ENCODE assay signal across 18 cellular contexts in the genomic region with DNA sequence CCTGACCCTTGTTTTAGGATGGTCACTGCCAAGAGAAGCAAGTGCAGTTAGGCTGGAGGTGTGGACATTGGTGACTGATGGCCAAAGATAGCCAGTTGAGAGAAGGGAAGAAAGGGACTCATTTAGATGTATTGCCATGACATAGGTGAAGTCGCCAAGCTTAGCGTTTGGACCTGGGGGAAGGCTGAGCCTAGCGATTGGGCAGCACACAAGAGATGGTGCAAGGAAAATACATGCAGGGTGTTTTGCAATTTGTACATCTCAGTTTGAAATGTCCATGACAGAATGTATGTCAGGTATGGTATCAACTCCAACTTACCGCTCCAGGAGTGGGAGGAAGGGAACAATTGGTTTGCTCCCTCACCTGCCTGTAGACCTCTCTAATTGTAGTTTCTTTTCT.
A peak's percentile ranks its signal among the peaks of the same experiment; 100 is the strongest.
DNase-seq lines count a peak whose midpoint lies in the region; ATAC-seq, FAIRE-seq and TF ChIP-seq lines count a peak whose summit lies in the region.
"Had no signal": no experiment of that assay in that cellular context is flagged by ENCODE, and none has a peak within 500 bp of the region (broad histone marks: within the 10 kb centered on the region; RNA-seq: fewer than 3 reads in every experiment).

No MANE protein-coding gene starts in this region.

- no peak overlapping the region for H2BK15ac ChIP-seq in H9 (ENCODE audit: low read depth, low read length)

- H4K8ac ChIP-seq in H9 (replicated peaks; ENCODE audit: insufficient read length, low read depth, low read length): no peak overlapping the region

- H3K4me1 ChIP-seq in H9 (ENCODE audit: insufficient read depth, low read length) (no peaks in the 10 kb centered on the region), K562 (replicated peaks in 1 of 2; ENCODE audit: control insufficient read depth in 2 of 2, insufficient read depth in 2 of 2, low read length in 2 of 2) (peaks cover 8 to 16% of the 10 kb centered on the region in 2 experiments), osteoblast (ENCODE audit: insufficient read depth, low read length) (peaks cover 23% of the 10 kb centered on the region), thyroid gland (peaks cover 37 to 46% of the 10 kb centered on the region in 2 donors)
- H3K4me1 ChIP-seq: HAP-1 had no signal

- H3K4me1 Mint-ChIP-seq in H9: peaks cover 21 to 22% of the 10 kb centered on the region in 2 experiments
- H3K4me1 Mint-ChIP-seq in activated T-cell treated with anti-CD3 and anti-CD28 coated beads, Interleukin-2, amount 50 U/mL, for 4 hours (ENCODE audit: low read depth): no peaks in the 10 kb centered on the region
- H3K4me1 Mint-ChIP-seq: B cell had no signal

- H3K9me3 Mint-ChIP-seq in H9: no peaks in the 10 kb centered on the region
- no peaks in the 10 kb centered on the region for H3K9me3 Mint-ChIP-seq in activated T-cell treated with anti-CD3 and anti-CD28 coated beads, Interleukin-2, amount 50 U/mL, for 4 hours
- H3K9me3 Mint-ChIP-seq: CD8-positive, alpha-beta T cell; GM23338 had no signal

- H3K79me1 ChIP-seq in H9 (ENCODE audit: insufficient read depth, low read depth, low read length, poor library complexity, severe bottlenecking): no peaks in the 10 kb centered on the region

- no peaks in the 10 kb centered on the region for H3K27me3 Mint-ChIP-seq in H9 (ENCODE audit: low read depth)
- H3K27me3 Mint-ChIP-seq in activated T-cell treated with anti-CD3 and anti-CD28 coated beads, Interleukin-2, amount 50 U/mL, for 4 hours (ENCODE audit: low read depth): no peaks in the 10 kb centered on the region
- H3K27me3 Mint-ChIP-seq: B cell had no signal

- H3K9ac ChIP-seq in H9 (ENCODE audit: extremely low read depth, insufficient read length, low read length) (no peak overlapping the region), K562 (ENCODE audit: insufficient read depth in 1 of 2, low read depth in 2 of 2, low read length in 2 of 2) (no peak overlapping the region)
- H3K9ac ChIP-seq: BLaER1 treated with 17β-estradiol and CSF1 and Interleukin-3, amounts not matched to agents 10 nM and 100 nM had no signal

- ATAC-seq in K562: no peak; the same call in 2 of the 3 replicates
- ATAC-seq in activated T-cell treated with anti-CD3 and anti-CD28 coated beads, Interleukin-2, amount 50 U/mL, for 4 hours: no peak
- ATAC-seq: CD8-positive, alpha-beta T cell; GM23338; HepG2 had no signal

- H3K56ac ChIP-seq in H9 (ENCODE audit: insufficient read length, low read depth, low read length): no peak overlapping the region

- H2BK12ac ChIP-seq in H9 (ENCODE audit: insufficient read length, low read depth, low read length): no peak overlapping the region

- TF ChIP-seq RAD21 in K562 (CRISPR knock-in tag; conservative IDR thresholded peaks at IDR 0.05 in 1 of 2, IDR thresholded peaks at IDR 0.05 in 1 of 2): no peak

- no peak overlapping the region for H3K14ac ChIP-seq in H9 (ENCODE audit: insufficient read depth, low read length)

- H3T11ph ChIP-seq in H9 (ENCODE audit: low read length): no peak overlapping the region

- no peak overlapping the region for H2BK20ac ChIP-seq in H9 (ENCODE audit: low read depth, low read length, poor library complexity, severe bottlenecking)

- TF ChIP-seq CTCF in H9 (conservative IDR thresholded peaks at IDR 0.05): no peak
- TF ChIP-seq CTCF in K562 (IDR thresholded peaks at IDR 0.05 in 2 of 3, conservative IDR thresholded peaks at IDR 0.05 in 1 of 3; ENCODE audit: insufficient read depth in 2 of 3, low read depth in 1 of 3, low read length in 3 of 3): no peak
- no peak for TF ChIP-seq CTCF in osteoblast (IDR thresholded peaks at IDR 0.05; ENCODE audit: extremely low read depth, low read depth, low read length)
- TF ChIP-seq CTCF in thyroid gland (IDR thresholded peaks at IDR 0.05): no peak

- peak; percentile 62 for FAIRE-seq in K562 (lab: Jason Lieb, UNC)
- FAIRE-seq: G401.6, GM12892, GM18507, HepG2 had no signal

- no peaks in the 10 kb centered on the region for H4K20me1 ChIP-seq in H9 (ENCODE audit: control insufficient read depth, insufficient read depth, insufficient read length)
- no peaks in the 10 kb centered on the region for H4K20me1 ChIP-seq in K562 (replicated peaks; ENCODE audit: control insufficient read depth, insufficient read depth, low read length)
- peaks cover 9% of the 10 kb centered on the region for H4K20me1 ChIP-seq in osteoblast (ENCODE audit: insufficient read depth, low read length)

- H3K4me3 Mint-ChIP-seq in H9: no peak overlapping the region
- no peak overlapping the region for H3K4me3 Mint-ChIP-seq in activated T-cell treated with anti-CD3 and anti-CD28 coated beads, Interleukin-2, amount 50 U/mL, for 4 hours
- H3K4me3 Mint-ChIP-seq: B cell; CD8-positive, alpha-beta T cell; GM23338 had no signal

- H3K27me3 ChIP-seq in H9 (ENCODE audit: insufficient read depth, low read length) (no peaks in the 10 kb centered on the region), K562 (ENCODE audit: control insufficient read depth in 2 of 2, insufficient read depth in 2 of 2, low read length in 2 of 2) (no peaks in the 10 kb centered on the region), osteoblast (ENCODE audit: insufficient read depth, low read length) (no peaks in the 10 kb centered on the region), thyroid gland (no peaks in the 10 kb centered on the region)
- H3K27me3 ChIP-seq: BLaER1 treated with 17β-estradiol and CSF1 and Interleukin-3, amounts not matched to agents 10 nM and 100 nM had no signal

- H3K9me1 ChIP-seq in K562 (ENCODE audit: control insufficient read depth, insufficient read depth, low read length): no peaks in the 10 kb centered on the region

- intact Hi-C loops in K562 (cut with micrococcal nuclease) (no loop called here), thyroid gland (cut with DNase I) (loop anchor here (10.0 kb wide), 1 partner anchor 214 kb away; no protein-coding TSS in a partner anchor)

- no TSS peak for BruUV-seq in K562 (replicated peaks; lab: Mats Ljungman, UMichigan)

- TF ChIP-seq POLR2A in K562 (conservative IDR thresholded peaks at IDR 0.05) (no peak), thyroid gland (IDR thresholded peaks at IDR 0.05) (no peak)

- H3K36me3 ChIP-seq in K562 (ENCODE audit: control insufficient read depth, insufficient read depth, low read length): peaks cover 40% of the 10 kb centered on the region
- peaks cover 27% of the 10 kb centered on the region for H3K36me3 ChIP-seq in osteoblast (ENCODE audit: insufficient read depth, low read length)
- H3K36me3 ChIP-seq in thyroid gland: no peaks in the 10 kb centered on the region
- H3K36me3 ChIP-seq: HAP-1 had no signal

- TF ChIP-seq EP300 in K562 (IDR thresholded peaks at IDR 0.05; ENCODE audit: low read length): no peak

- H3K79me2 ChIP-seq in H9 (ENCODE audit: insufficient read depth, low read length) (no peaks in the 10 kb centered on the region), K562 (ENCODE audit: control insufficient read depth, insufficient read depth, low read length) (no peaks in the 10 kb centered on the region), osteoblast (ENCODE audit: insufficient read depth, low read length) (no peaks in the 10 kb centered on the region)

- H2AK5ac ChIP-seq in H9 (ENCODE audit: insufficient read length, low read length): no peak overlapping the region

- no peak overlapping the region for H2BK5ac ChIP-seq in H9 (ENCODE audit: insufficient read length, low read length)

- POLR2A ChIA-PET in K562 (lab: Yijun Ruan, JAX): interaction anchor here (1.7 kb wide), 1 partner anchor 9 kb away, joined by 7 read pairs; no protein-coding TSS in a partner anchor

- CTCF ChIA-PET in K562 (lab: Yijun Ruan, JAX; ENCODE audit: low intra/inter-chr PET ratio): no interaction called here

- DNase-seq in H9 (peak; percentile 12), K562 (ENCODE audit: extremely low read depth in 1 of 4, low spot score in 3 of 4) (peak in 1 of 4 experiments; percentile 14), osteoblast (ENCODE audit: insufficient read length, low spot score, missing footprints) (peak; percentile 55), thyroid gland (no peak), DMS79 (lab: John Stamatoyannopoulos, UW) (no peak), caudate nucleus (lab: John Stamatoyannopoulos, UW) (no peak)
- DNase-seq in activated T-cell treated with anti-CD3 and anti-CD28 coated beads, Interleukin-2, amount 50 U/mL, for 4 hours: no peak
- DNase-seq: Calu3; CD8-positive, alpha-beta T cell; DMS 273 treated with DMSO at 0.1 percent for 48 hours had no signal

- no peak overlapping the region for H3K18ac ChIP-seq in H9 (ENCODE audit: insufficient read length, low read depth, low read length)

- H3K4me2 ChIP-seq in H9 (ENCODE audit: insufficient read depth, insufficient read length, low read length): no peak overlapping the region
- no peak overlapping the region for H3K4me2 ChIP-seq in K562 (ENCODE audit: insufficient read depth, low read length)
- no peak overlapping the region for H3K4me2 ChIP-seq in osteoblast (ENCODE audit: insufficient read depth, low read length)
- H3K4me2 ChIP-seq: BLaER1 treated with 17β-estradiol and CSF1 and Interleukin-3, amounts not matched to agents 10 nM and 100 nM; GM23338 had no signal

- no peaks in the 10 kb centered on the region for H3K23me2 ChIP-seq in H9 (ENCODE audit: insufficient read length, low read depth, low read length, poor library complexity, severe bottlenecking)

- no CpG with 5 or more reads among the region's 4 CpGs for WGBS in H9 (ENCODE audit: extremely low coverage, insufficient read length, low lambda C conversion rate)
- WGBS in K562 (ENCODE audit: insufficient coverage, low coverage, missing lambda C conversion rate): 90% methylated on average over 4 of the region's 4 CpGs
- 94 to 97% methylated on average over 4 of the region's 4 CpGs for WGBS in thyroid gland, 2 donors

- no peak overlapping the region for H2BK120ac ChIP-seq in H9 (ENCODE audit: low read depth, low read length, poor library complexity, severe bottlenecking)

- H3K36me3 Mint-ChIP-seq in H9 (ENCODE audit: insufficient read depth in 1 of 3, low read depth in 3 of 3): peaks cover 0 to 2% (median 0%) of the 10 kb centered on the region in 3 experiments; a peak in 1 of 7 replicates
- peaks cover 5% of the 10 kb centered on the region for H3K36me3 Mint-ChIP-seq in activated T-cell treated with anti-CD3 and anti-CD28 coated beads, Interleukin-2, amount 50 U/mL, for 4 hours (ENCODE audit: insufficient read depth)

- H3K23ac ChIP-seq in H9 (ENCODE audit: insufficient read length, low read depth, low read length): no peak overlapping the region

- in situ Hi-C loops in K562 (cut with MboI): no loop called here

- H3K27ac ChIP-seq in H9 (ENCODE audit: insufficient read length, low read depth, low read length): no peak overlapping the region
- no peak overlapping the region for H3K27ac ChIP-seq in K562 (ENCODE audit: extremely low read depth, low read depth, low read length)
- no peak overlapping the region for H3K27ac ChIP-seq in osteoblast (ENCODE audit: low read depth, low read length)
- peak overlapping the region; percentile 66 to 92 (median 86) for H3K27ac ChIP-seq in thyroid gland
- H3K27ac ChIP-seq in caudate nucleus (ENCODE audit: low read depth, low read length): no peak overlapping the region
- H3K27ac ChIP-seq: BLaER1 treated with 17β-estradiol and CSF1 and Interleukin-3, amounts not matched to agents 10 nM and 100 nM had no signal

- H3K4ac ChIP-seq in H9 (ENCODE audit: low read depth, low read length): no peak overlapping the region

- no peak overlapping the region for H2AFZ ChIP-seq in H9 (ENCODE audit: low read length)
- no peak overlapping the region for H2AFZ ChIP-seq in K562 (ENCODE audit: low read depth, low read length)
- H2AFZ ChIP-seq in osteoblast (ENCODE audit: low read length): no peak overlapping the region
- H2AFZ ChIP-seq: GM23338 had no signal

- H3K9me3 ChIP-seq in H9 (ENCODE audit: control insufficient read depth, low read depth, low read length): no peaks in the 10 kb centered on the region
- no peaks in the 10 kb centered on the region for H3K9me3 ChIP-seq in K562 (replicated peaks; ENCODE audit: control insufficient read depth, insufficient read depth, low read depth, low read length)
- no peaks in the 10 kb centered on the region for H3K9me3 ChIP-seq in osteoblast (ENCODE audit: low read depth, low read length)
- H3K9me3 ChIP-seq in thyroid gland: no peaks in the 10 kb centered on the region
- H3K9me3 ChIP-seq: BLaER1 treated with 17β-estradiol and CSF1 and Interleukin-3, amounts not matched to agents 10 nM and 100 nM; HAP-1 had no signal

- no peak overlapping the region for H3K4me3 ChIP-seq in K562
- no peak overlapping the region for H3K4me3 ChIP-seq in osteoblast (ENCODE audit: insufficient read depth, low read length)
- no peak overlapping the region for H3K4me3 ChIP-seq in thyroid gland (replicated peaks in 1 of 3)
- H3K4me3 ChIP-seq: BLaER1 treated with 17β-estradiol and CSF1 and Interleukin-3, amounts not matched to agents 10 nM and 100 nM; GM23338; HAP-1 had no signal

- H4K5ac ChIP-seq in H9 (ENCODE audit: insufficient read length, low read depth, low read length): no peak overlapping the region

- no peak overlapping the region for H4K91ac ChIP-seq in H9 (ENCODE audit: insufficient read length, low read depth, low read length)

- H3K27ac Mint-ChIP-seq in H9: no peak overlapping the region
- H3K27ac Mint-ChIP-seq: B cell; CD8-positive, alpha-beta T cell; GM23338 had no signal

Comparison
In these comparisons a context has a peak if more than half of its experiments do, and no peak if none do; other contexts are left out.
1. DNase-seq: peak in H9 (single experiment) and osteoblast (single experiment); none in thyroid gland (0 of 2), activated T-cell treated with anti-CD3 and anti-CD28 coated beads, Interleukin-2, amount 50 U/mL, for 4 hours (single experiment), DMS79 (single experiment) and caudate nucleus (0 of 61).
2. H3K27ac ChIP-seq: peak in thyroid gland (3 of 3); none in H9 (single experiment), K562 (single experiment), osteoblast (single experiment) and caudate nucleus (single experiment).